In genomic region chr16:16150878-16151152, GRCh38 we compare ENCODE assay signal across 18 cellular contexts.
DNase-seq lines count a peak whose midpoint lies in the region; ATAC-seq and TF ChIP-seq lines count a peak whose summit lies in the region.
"Had no signal": no experiment of that assay in that cellular context is flagged by ENCODE, and none has a peak within 500 bp of the region (broad histone marks: within the 10 kb centered on the region; RNA-seq: fewer than 3 reads in every experiment).

No MANE protein-coding gene starts in this region.

- H3K9me3 ChIP-seq in left ventricle myocardium inferior (replicated peaks), result no peaks in the 10 kb centered on the region
- H3K9me3 ChIP-seq in heart right ventricle, result no peaks in the 10 kb centered on the region
- H3K9me3 ChIP-seq in body of pancreas, result no peaks in the 10 kb centered on the region
- H3K9me3 ChIP-seq in muscle layer of colon (ENCODE audit: low read length), result no peaks in the 10 kb centered on the region
- H3K9me3 ChIP-seq in transverse colon, result no peaks in the 10 kb centered on the region
- H3K9me3 ChIP-seq: Peyer's patch, SJSA1 had no signal

- TF ChIP-seq POLR2A in body of pancreas (IDR thresholded peaks at IDR 0.05) (no peak), transverse colon (IDR thresholded peaks at IDR 0.05) (no peak)

- H3K9ac ChIP-seq in muscle layer of colon (ENCODE audit: low read length), result no peak overlapping the region

- 95 to 97% methylated on average over 4 of the region's 4 CpGs for WGBS in heart right ventricle, 2 donors
- 95 to 97% methylated on average over 4 of the region's 4 CpGs for WGBS in body of pancreas, 2 donors
- WGBS in transverse colon (ENCODE audit: low coverage in 1 of 2), 2 donors, result 88 to 92% methylated on average over 4 of the region's 4 CpGs

- H3K27ac ChIP-seq in left ventricle myocardium inferior (replicated peaks), result peak overlapping the region; percentile 71
- H3K27ac ChIP-seq in heart right ventricle, result peak overlapping the region in 5 of 10 donors; percentile 55 to 71 (median 61)
- peak overlapping the region in 3 of 4 donors; percentile 74 to 81 (median 78) for H3K27ac ChIP-seq in body of pancreas
- H3K27ac ChIP-seq in muscle layer of colon (ENCODE audit: low read depth, low read length), result peak overlapping the region; percentile 83
- peak overlapping the region in 3 of 4 donors; percentile 68 to 79 (median 75) for H3K27ac ChIP-seq in transverse colon
- H3K27ac ChIP-seq: SJSA1 had no signal

- peak overlapping the region; percentile 16 for H3K4me3 ChIP-seq in left ventricle myocardium inferior
- H3K4me3 ChIP-seq in heart right ventricle, result no peak overlapping the region
- H3K4me3 ChIP-seq in body of pancreas, result no peak overlapping the region
- H3K4me3 ChIP-seq in muscle layer of colon (ENCODE audit: low read depth in 1 of 2, low read length in 2 of 2), result peak overlapping the region; percentile 15 to 41
- no peak overlapping the region for H3K4me3 ChIP-seq in transverse colon
- H3K4me3 ChIP-seq: Peyer's patch, SJSA1 had no signal

- TF ChIP-seq EP300 in transverse colon (IDR thresholded peaks at IDR 0.05; ENCODE audit: low read depth), result no peak

- H3K4me1 ChIP-seq in left ventricle myocardium inferior (peaks cover 26% of the 10 kb centered on the region), heart right ventricle (peaks cover 0 to 16% (median 10%) of the 10 kb centered on the region in 9 donors), body of pancreas (peaks cover 42% of the 10 kb centered on the region), muscle layer of colon (ENCODE audit: insufficient read depth, low read length) (peaks cover 31% of the 10 kb centered on the region), transverse colon (peaks cover 0 to 10% (median 5%) of the 10 kb centered on the region in 4 donors)
- H3K4me1 ChIP-seq: SJSA1 had no signal

- H3K36me3 ChIP-seq in left ventricle myocardium inferior, result no peaks in the 10 kb centered on the region
- peaks cover 0 to 5% (median 0%) of the 10 kb centered on the region in 9 donors for H3K36me3 ChIP-seq in heart right ventricle
- H3K36me3 ChIP-seq in body of pancreas (replicated peaks in 1 of 2; ENCODE audit: insufficient read depth in 1 of 2, low read depth in 2 of 2), result no peaks in the 10 kb centered on the region
- H3K36me3 ChIP-seq in muscle layer of colon (ENCODE audit: insufficient read depth, low read length), result no peaks in the 10 kb centered on the region
- H3K36me3 ChIP-seq in transverse colon, result no peaks in the 10 kb centered on the region

- DNase-seq in left ventricle myocardium inferior, result no peak
- no peak for DNase-seq in heart right ventricle
- DNase-seq in body of pancreas, result no peak
- DNase-seq in transverse colon, result no peak
- no peak for DNase-seq in NCI-H2081 treated with DMSO at 0.1 percent for 48 hours (lab: John Stamatoyannopoulos, UW)
- DNase-seq: 8988T; AML-193; CD8-positive, alpha-beta T cell; GDM1; NCI-H1105; NCI-H146; NCI-H345; NCI-H524; NCI-H82; Peyer's patch had no signal

- ATAC-seq in heart right ventricle (no peak), body of pancreas (no peak), HG03342 (IDR thresholded peaks at IDR 0.05; ENCODE audit: unreplicated experiment) (no peak)
- ATAC-seq: CD8-positive, alpha-beta T cell had no signal

- TF ChIP-seq CTCF in left ventricle myocardium inferior (IDR thresholded peaks at IDR 0.05; ENCODE audit: borderline replicate concordance), result no peak
- no peak for TF ChIP-seq CTCF in heart right ventricle (IDR thresholded peaks at IDR 0.05)
- no peak for TF ChIP-seq CTCF in body of pancreas (IDR thresholded peaks at IDR 0.05)
- TF ChIP-seq CTCF in transverse colon (IDR thresholded peaks at IDR 0.05), result no peak

- intact Hi-C loops in left ventricle myocardium inferior (cut with micrococcal nuclease) (no loop called here), heart right ventricle (cut with DNase I) (loop anchor here in 1 of 10 donors (1.0 kb wide), 1 partner anchor 21 kb away; no protein-coding TSS in a partner anchor), body of pancreas (cut with DNase I) (no loop called here), transverse colon (cut with DNase I; ENCODE audit: low total_unique reads) (no loop called here)

- in situ Hi-C loops in transverse colon (cut with MboI; ENCODE audit: low pct_ligation_motif_present in 1 of 4, low pct_unique_long_range_greater_than_20kb in 1 of 4, low sequenced_read_pairs in 3 of 4), result no loop called here

- H3K27me3 ChIP-seq in left ventricle myocardium inferior (ENCODE audit: low read depth) (no peaks in the 10 kb centered on the region), heart right ventricle (no peaks in the 10 kb centered on the region), body of pancreas (no peaks in the 10 kb centered on the region), muscle layer of colon (ENCODE audit: control insufficient read depth in 1 of 2, insufficient read depth in 2 of 2, low read length in 2 of 2) (no peaks in the 10 kb centered on the region), transverse colon (no peaks in the 10 kb centered on the region)
- H3K27me3 ChIP-seq: Peyer's patch, SJSA1 had no signal

Comparison
In these comparisons a context has a peak if more than half of its experiments do, and no peak if none do; other contexts are left out.
1. H3K4me3 ChIP-seq: peak in left ventricle myocardium inferior (single experiment) and muscle layer of colon (2 of 2); none in heart right ventricle (0 of 10), body of pancreas (0 of 2) and transverse colon (0 of 4).